27 cellular contexts compared by ENCODE assay signal in the genomic region with DNA sequence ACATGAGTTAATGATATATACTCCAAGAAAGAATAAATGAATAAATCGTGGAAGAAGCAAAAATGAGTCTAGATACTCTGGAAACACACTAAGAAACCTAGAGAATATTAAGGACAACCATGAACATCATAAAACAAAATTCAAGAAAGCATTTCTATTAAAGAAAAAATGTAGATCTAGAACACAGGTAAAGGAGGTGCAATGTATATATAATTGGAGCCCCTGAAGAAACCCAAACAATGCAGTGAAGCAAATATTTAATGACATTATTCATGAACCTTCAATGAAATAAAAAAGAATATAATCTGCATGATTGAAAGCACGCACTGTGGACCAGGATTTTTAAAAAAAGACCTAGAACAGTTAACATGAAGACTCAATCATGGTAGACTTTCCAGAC.
DNase-seq lines count a peak whose midpoint lies in the region; ATAC-seq, FAIRE-seq and TF ChIP-seq lines count a peak whose summit lies in the region.
"Had no signal": no experiment of that assay in that cellular context is flagged by ENCODE, and none has a peak within 500 bp of the region (broad histone marks: within the 10 kb centered on the region; RNA-seq: fewer than 3 reads in every experiment).

No MANE protein-coding gene starts in this region.

- peaks cover 60% of the 10 kb centered on the region for H3K36me3 Mint-ChIP-seq in GM23338 (ENCODE audit: low read depth)
- H3K36me3 Mint-ChIP-seq: CD14-positive monocyte; CD4-positive, alpha-beta memory T cell; CD4-positive, CD25-positive, alpha-beta regulatory T cell; CD8-positive, alpha-beta memory T cell had no signal

- no peak overlapping the region for H3K14ac ChIP-seq in H1 (ENCODE audit: insufficient read length)

- TF ChIP-seq RAD21 in H1 (IDR thresholded peaks at IDR 0.05 in 1 of 2, conservative IDR thresholded peaks at IDR 0.05 in 1 of 2; ENCODE audit: low read depth in 2 of 2, low read length in 2 of 2): no peak

- H3K9me3 ChIP-seq in HEK293 (ENCODE audit: control insufficient read depth, insufficient read depth, low read depth, low read length) (no peaks in the 10 kb centered on the region; the same call in none of the 2 replicates), H1 (ENCODE audit: insufficient read depth in 2 of 2, low read depth in 1 of 2, low read length in 1 of 2) (peaks cover 16 to 20% of the 10 kb centered on the region in 2 experiments)
- H3K9me3 ChIP-seq: BE2C had no signal

- H3K9me3 Mint-ChIP-seq in GM23338: peaks cover 59% of the 10 kb centered on the region

- no peak overlapping the region for H3K9ac ChIP-seq in H1 (replicated peaks in 1 of 4; ENCODE audit: extremely low read depth in 1 of 4, low read depth in 3 of 4, low read length in 3 of 4)
- H3K9ac ChIP-seq: BLaER1 had no signal

- peak; percentile 7 for DNase-seq in GM23338 (ENCODE audit: low spot score)
- DNase-seq in H1 (ENCODE audit: low read depth in 1 of 2, low spot score in 2 of 2): no peak
- no peak for DNase-seq in T1000 (lab: John Stamatoyannopoulos, UW)
- no peak for DNase-seq in Right ventricle myocardium inferior (ENCODE audit: missing footprints)
- DNase-seq: 8988T; ACHN; BE2C; C1 segment of cervical spinal cord; CD4-positive, alpha-beta memory T cell; CD4-positive, CD25-positive, alpha-beta regulatory T cell; CD8-positive, alpha-beta memory T cell; COR-L47; DMS 273 treated with DMSO at 0.1 percent for 48 hours; DMS153; DMS53; DND-41; EL; GDM1 had no signal

- TF ChIP-seq EP300 in H1 (IDR thresholded peaks at IDR 0.05; ENCODE audit: borderline replicate concordance in 1 of 2, low read depth in 2 of 2, low read length in 2 of 2): no peak

- FAIRE-seq in H1 (lab: Jason Lieb, UNC): peak; percentile 45
- FAIRE-seq: A204.1, GM12878, GM12892, GM18507, GM19239 had no signal

- H3K79me1 ChIP-seq in H1 (ENCODE audit: low read depth, low read length): no peaks in the 10 kb centered on the region

- CTCF ChIA-PET in HEK293 (lab: Yijun Ruan, JAX) (interaction anchor here (1.0 kb wide), 1 partner anchor 8 kb away, joined by 3 read pairs; no protein-coding TSS in a partner anchor), H1 (lab: Charles Lee; ENCODE audit: partially characterized antibody) (no interaction called here)

- H2BK12ac ChIP-seq in H1 (ENCODE audit: low read depth, low read length): no peak overlapping the region

- no peak overlapping the region for H2BK5ac ChIP-seq in H1 (ENCODE audit: low read depth, low read length)

- H3K27ac ChIP-seq in GM23338 (ENCODE audit: low read depth) (no peak overlapping the region), HEK293 (ENCODE audit: extremely low read depth, low read depth, low read length) (no peak overlapping the region), H1 (ENCODE audit: low read depth, low read length) (no peak overlapping the region)
- H3K27ac ChIP-seq: BLaER1 had no signal

- H3K56ac ChIP-seq in H1 (replicated peaks; ENCODE audit: insufficient read length, low read depth, low read length): no peak overlapping the region

- no peak overlapping the region for H2BK20ac ChIP-seq in H1 (ENCODE audit: low read length)

- H3F3A ChIP-seq in GM23338 (replicated peaks; ENCODE audit: low read depth): 0 out of 2 replicates have a peak, but pooled peaks cover 2% of the 10 kb centered on the region

- H3K4me3 ChIP-seq in GM23338 (no peak overlapping the region), HEK293 (ENCODE audit: low read depth, low read length) (no peak overlapping the region), H1 (ENCODE audit: extremely low read depth in 1 of 4, insufficient read depth in 2 of 4, low read depth in 3 of 4, low read length in 4 of 4) (no peak overlapping the region)
- H3K4me3 ChIP-seq: BLaER1, GM12878 had no signal

- H2AFZ ChIP-seq in GM23338: no peak overlapping the region
- H2AFZ ChIP-seq in H1 (ENCODE audit: low read length): no peak overlapping the region

- POLR2A ChIA-PET in HEK293 (lab: Yijun Ruan, JAX): no interaction called here
- POLR2A ChIA-PET in H1 (lab: Charles Lee; ENCODE audit: partially characterized antibody): interaction anchor here (0.6 kb wide), 1 partner anchor 146 kb away, joined by 3 read pairs; no protein-coding TSS in a partner anchor

- no peak overlapping the region for H2BK15ac ChIP-seq in H1 (ENCODE audit: low read length)

- H3K4me2 ChIP-seq in GM23338 (no peak overlapping the region), H1 (ENCODE audit: insufficient read depth in 1 of 2, low read depth in 2 of 2, low read length in 2 of 2) (no peak overlapping the region)
- H3K4me2 ChIP-seq: BLaER1 had no signal

- H2AK5ac ChIP-seq in H1 (ENCODE audit: low read depth, low read length): no peak overlapping the region

- H2BK120ac ChIP-seq in H1 (replicated peaks; ENCODE audit: low read depth, low read length): no peak overlapping the region

- H3K4ac ChIP-seq in H1 (replicated peaks; ENCODE audit: insufficient read length, low read depth, low read length): no peak overlapping the region

- no peak for TF ChIP-seq CTCF in GM23338 (conservative IDR thresholded peaks at IDR 0.05; ENCODE audit: low read depth in 2 of 2)
- no peak for TF ChIP-seq CTCF in HEK293 (tag by site-specific recombination; IDR thresholded peaks at IDR 0.05)
- no peak for TF ChIP-seq CTCF in H1 (IDR thresholded peaks at IDR 0.05; ENCODE audit: control extremely low read depth in 1 of 3, insufficient read depth in 1 of 3, low read depth in 1 of 3, low read length in 3 of 3)

- H3K23me2 ChIP-seq in H1 (ENCODE audit: low read depth, low read length): no peaks in the 10 kb centered on the region

- H3K4me1 ChIP-seq in GM23338 (ENCODE audit: insufficient read depth) (peaks cover 19% of the 10 kb centered on the region), HEK293 (ENCODE audit: control insufficient read depth, insufficient read depth, low read length) (no peaks in the 10 kb centered on the region), H1 (replicated peaks in 1 of 4; ENCODE audit: control insufficient read depth in 3 of 4, insufficient read depth in 4 of 4, low read length in 3 of 4) (peaks cover 2 to 7% (median 6%) of the 10 kb centered on the region in 4 experiments; a peak in 5 of 7 replicates)
- H3K4me1 ChIP-seq: BE2C, BLaER1 had no signal

- no peak overlapping the region for H3K27ac Mint-ChIP-seq in GM23338
- H3K27ac Mint-ChIP-seq: CD14-positive monocyte; CD4-positive, alpha-beta memory T cell; CD4-positive, CD25-positive, alpha-beta regulatory T cell; CD8-positive, alpha-beta memory T cell had no signal

- H4K91ac ChIP-seq in H1 (replicated peaks; ENCODE audit: insufficient read length, low read length): no peak overlapping the region

- H3K36me3 ChIP-seq in GM23338 (ENCODE audit: insufficient read depth) (peaks cover 14% of the 10 kb centered on the region), HEK293 (ENCODE audit: control insufficient read depth in 2 of 2, insufficient read depth in 1 of 2, low read length in 2 of 2) (no peaks in the 10 kb centered on the region), H1 (ENCODE audit: control insufficient read depth in 2 of 4, insufficient read depth in 4 of 4, low read length in 3 of 4) (peaks cover 0 to 4% (median 2%) of the 10 kb centered on the region in 4 experiments; a peak in 2 of 8 replicates)
- H3K36me3 ChIP-seq: BE2C, BLaER1 had no signal

- no peaks in the 10 kb centered on the region for H3K27me3 ChIP-seq in GM23338 (ENCODE audit: insufficient read depth)
- no peaks in the 10 kb centered on the region for H3K27me3 ChIP-seq in H1 (replicated peaks in 1 of 4; ENCODE audit: control insufficient read depth in 3 of 4, extremely low read depth in 1 of 4, insufficient read depth in 3 of 4, low read length in 3 of 4)
- H3K27me3 ChIP-seq: BE2C, BLaER1 had no signal

- H3K79me2 ChIP-seq in GM23338 (replicated peaks; ENCODE audit: insufficient read depth) (no peaks in the 10 kb centered on the region), H1 (ENCODE audit: control insufficient read depth in 1 of 2, insufficient read depth in 2 of 2, low read length in 2 of 2) (no peaks in the 10 kb centered on the region)

- no peak overlapping the region for H4K5ac ChIP-seq in H1 (ENCODE audit: insufficient read length, low read depth, low read length)

- H3K27me3 Mint-ChIP-seq in GM23338 (ENCODE audit: insufficient read depth, low read depth, poor library complexity): peaks cover 15% of the 10 kb centered on the region
- H3K27me3 Mint-ChIP-seq: CD4-positive, alpha-beta memory T cell; CD4-positive, CD25-positive, alpha-beta regulatory T cell; CD8-positive, alpha-beta memory T cell had no signal

- 96% methylated on average over 2 of the region's 2 CpGs; no CpG with 5 or more reads in 1 of the 2 experiments for WGBS in H1 (ENCODE audit: extremely low coverage in 1 of 2, insufficient coverage in 1 of 2, insufficient read length in 1 of 2, insufficient replicate concordance in 2 of 2, low coverage in 1 of 2, low lambda C conversion rate in 2 of 2, missing lambda C conversion rate in 1 of 2), 2 experiments

- H4K8ac ChIP-seq in H1 (ENCODE audit: extremely low read depth, insufficient read depth, low read length): no peak overlapping the region

- H3K23ac ChIP-seq in H1 (ENCODE audit: insufficient read length): no peak overlapping the region

- no peak overlapping the region for H3K4me3 Mint-ChIP-seq in GM23338
- H3K4me3 Mint-ChIP-seq: CD14-positive monocyte; CD4-positive, alpha-beta memory T cell; CD8-positive, alpha-beta memory T cell had no signal

- H3K18ac ChIP-seq in H1 (ENCODE audit: extremely low read depth, low read length): no peak overlapping the region

- ATAC-seq in GM23338 (no peak), Right ventricle myocardium inferior (no peak), GM18861 (IDR thresholded peaks at IDR 0.05; ENCODE audit: unreplicated experiment) (no peak)
- ATAC-seq: GM12878 had no signal

- H3K9me2 ChIP-seq in GM23338 (ENCODE audit: insufficient read depth): 0 out of 2 replicates have a peak, but pooled peaks cover 6% of the 10 kb centered on the region

- intact Hi-C loops in Right ventricle myocardium inferior (cut with DNase I): no loop called here

- peaks cover 35% of the 10 kb centered on the region for H3K4me1 Mint-ChIP-seq in GM23338
- H3K4me1 Mint-ChIP-seq: CD14-positive monocyte; CD4-positive, alpha-beta memory T cell; CD4-positive, CD25-positive, alpha-beta regulatory T cell; CD8-positive, alpha-beta memory T cell had no signal

- H4K20me1 ChIP-seq in GM23338 (replicated peaks; ENCODE audit: insufficient read depth): no peaks in the 10 kb centered on the region
- H4K20me1 ChIP-seq in H1 (replicated peaks in 1 of 2; ENCODE audit: control insufficient read depth in 1 of 2, insufficient read depth in 2 of 2, low read length in 2 of 2): no peaks in the 10 kb centered on the region
- H4K20me1 ChIP-seq: BLaER1 had no signal

- no peak for TF ChIP-seq POLR2A in H1 (IDR thresholded peaks at IDR 0.05; ENCODE audit: control extremely low read depth in 1 of 2, low read depth in 2 of 2, low read length in 2 of 2)

TF ChIP-seq in GM23338, 12 proteins besides CTCF, POLR2A, EP300 and RAD21 (continues in another document):
- TF ChIP-seq EZH2phosphoT487 (IDR thresholded peaks at IDR 0.05; ENCODE audit: unreplicated experiment) (no peak), JUNB (IDR thresholded peaks at IDR 0.05; ENCODE audit: unreplicated experiment) (no peak)

TF ChIP-seq in H1, 55 proteins besides CTCF, POLR2A, EP300 and RAD21 (continues in another document):
- TF ChIP-seq RFX5 (IDR thresholded peaks at IDR 0.05; ENCODE audit: borderline replicate concordance, low read depth, low read length): no peak
- TF ChIP-seq SIRT6 (IDR thresholded peaks at IDR 0.05; ENCODE audit: low read length): no peak
- TF ChIP-seq SIN3A (conservative IDR thresholded peaks at IDR 0.05 in 1 of 2, IDR thresholded peaks at IDR 0.05 in 1 of 2; ENCODE audit: low read depth in 1 of 2, low read length in 2 of 2): no peak
